ENCODE assay signal across 16 cellular contexts in genomic region chr19:46040952-46041500, GRCh38. TPM values are rescaled to one million over a fixed set of nuclear protein-coding genes. Genes with fewer than 3 reads are reported as not detected.
DNase-seq lines count a peak whose midpoint lies in the region; ATAC-seq and TF ChIP-seq lines count a peak whose summit lies in the region.
"Had no signal": no experiment of that assay in that cellular context is flagged by ENCODE, and none has a peak within 500 bp of the region (broad histone marks: within the 10 kb centered on the region; RNA-seq: fewer than 3 reads in every experiment).

Gene IGFL4 (minus strand): TSS chr19:46041002. CDS start chr19:46040962, 40 bp downstream.

- TF ChIP-seq CTCF in Caco-2 (IDR thresholded peaks at IDR 0.05; ENCODE audit: insufficient read depth in 1 of 2, low read depth in 1 of 2, low read length in 1 of 2, severe bottlenecking in 1 of 2, unreplicated experiment in 1 of 2) = no peak
- TF ChIP-seq CTCF in fibroblast of the aortic adventitia (IDR thresholded peaks at IDR 0.05; ENCODE audit: insufficient read depth, low read length) = no peak
- TF ChIP-seq CTCF in adrenal gland (IDR thresholded peaks at IDR 0.05) = no peak

- no peak for ATAC-seq in GM18858 (IDR thresholded peaks at IDR 0.05; ENCODE audit: unreplicated experiment)
- ATAC-seq: T-cell had no signal

- no peak within 1 kb of the TSS for H3K4me3 ChIP-seq in Caco-2 (ENCODE audit: low read depth, low read length)
- H3K4me3 ChIP-seq in fibroblast of the aortic adventitia (ENCODE audit: low read depth, low read length) = no peak within 1 kb of the TSS
- no peak within 1 kb of the TSS for H3K4me3 ChIP-seq in adrenal gland
- H3K4me3 ChIP-seq: uterus had no signal

- H3K36me3 ChIP-seq in Caco-2 (ENCODE audit: control insufficient read depth, insufficient read depth, low read length) (no peaks in the 10 kb centered on the region; the same call in 1 of the 2 replicates), adrenal gland (replicated peaks in 1 of 2) (no peaks in the 10 kb centered on the region)
- H3K36me3 ChIP-seq: uterus had no signal

- TF ChIP-seq EP300 in Ishikawa (IDR thresholded peaks at IDR 0.05; ENCODE audit: borderline replicate concordance) = no peak

- H3K9me3 Mint-ChIP-seq in Caco-2 (ENCODE audit: unreplicated experiment) = peaks cover 19% of the 10 kb centered on the region

- WGBS in adrenal gland, 4 donors = 51 to 65% (median 61%) methylated on average over 7 of the region's 7 CpGs

- POLR2A ChIA-PET in Caco-2 (lab: Charles Lee) = interaction anchor here (0.6 kb wide), 2 partner anchors 12 to 46 kb away, joined by 3 read pairs; partner anchors contain the start of gene CCDC61

- H3K4me1 ChIP-seq in Caco-2 (peaks cover 36% of the 10 kb centered on the region), adrenal gland (replicated peaks in 1 of 2) (no peaks in the 10 kb centered on the region)
- H3K4me1 ChIP-seq: uterus had no signal

- peaks cover 4% of the 10 kb centered on the region for H3K36me3 Mint-ChIP-seq in Caco-2 (ENCODE audit: insufficient read depth, unreplicated experiment)

- no peak within 1 kb of the TSS for H3K27ac ChIP-seq in adrenal gland
- H3K27ac ChIP-seq: uterus had no signal

- no TSS peak for BruUV-seq in Caco-2 (replicated peaks; lab: Mats Ljungman, UMichigan)

- no peaks in the 10 kb centered on the region for H3K27me3 Mint-ChIP-seq in Caco-2 (ENCODE audit: insufficient read depth, unreplicated experiment)

- TF ChIP-seq POLR2A in adrenal gland (IDR thresholded peaks at IDR 0.05) = no peak

- H3K9me3 ChIP-seq in Caco-2 (peaks cover 11% of the 10 kb centered on the region; the same call in 1 of the 2 replicates), adrenal gland (replicated peaks in 1 of 3) (no peaks in the 10 kb centered on the region)
- H3K9me3 ChIP-seq: uterus had no signal

- H3K27ac Mint-ChIP-seq in Caco-2 (ENCODE audit: unreplicated experiment) = peak within 1 kb of the TSS; percentile 14
- H3K27ac Mint-ChIP-seq: T-cell had no signal

- peak; percentile 48 to 80 for DNase-seq in Caco-2
- DNase-seq in NCI-H510A treated with DMSO at 0.1 percent for 48 hours (lab: John Stamatoyannopoulos, UW) = peak; percentile 86
- DNase-seq in fibroblast of the aortic adventitia (ENCODE audit: low read depth) = peak; percentile 51
- DNase-seq in hepatic stellate cell (ENCODE audit: low spot score) = no peak
- no peak for DNase-seq in adrenal gland
- DNase-seq in stimulated activated CD4-positive, alpha-beta T cell treated with anti-CD3 and anti-CD28 coated beads, Interleukin-12 subunit alpha, Interleukin-12 subunit beta, amount 100 ng/mL, for 4 hours = no peak
- DNase-seq: activated CD4-positive, CD25-positive, alpha-beta regulatory T cell treated with anti-CD3 and anti-CD28 coated beads, Interleukin-2, amount 50 U/mL, for 72 hours; activated T-cell treated with anti-CD3 and anti-CD28 coated beads for 4 hours; midbrain; NCI-H1092; T-cell; uterus had no signal

- TF ChIP-seq RAD21 in Ishikawa (IDR thresholded peaks at IDR 0.05; ENCODE audit: low read depth) = no peak

- H3K27me3 ChIP-seq in Caco-2 (replicated peaks; ENCODE audit: control insufficient read depth, insufficient read depth, low read length) (no peaks in the 10 kb centered on the region), adrenal gland (peaks cover 14% of the 10 kb centered on the region)
- H3K27me3 ChIP-seq: uterus had no signal

- CTCF ChIA-PET in Caco-2 (lab: Charles Lee) = interaction anchor here (0.6 to 3.4 kb wide), 6 partner anchors 13 to 240 kb away, joined by 3 to 25 read pairs (median 8); no protein-coding TSS in a partner anchor

- intact Hi-C loops in Caco-2 (cut with micrococcal nuclease; ENCODE audit: unreplicated experiment) = no loop called here
- intact Hi-C loops in adrenal gland (cut with DNase I) = no loop called here

- peak within 1 kb of the TSS; percentile 40 for H3K4me3 Mint-ChIP-seq in Caco-2 (ENCODE audit: unreplicated experiment)
- H3K4me3 Mint-ChIP-seq: T-cell had no signal

- H3K4me1 Mint-ChIP-seq in Caco-2 (ENCODE audit: low read depth, unreplicated experiment) = peaks cover 37% of the 10 kb centered on the region
- H3K4me1 Mint-ChIP-seq: T-cell had no signal

TF ChIP-seq in Ishikawa, 13 proteins besides CTCF, POLR2A, EP300 and RAD21:
- TF ChIP-seq USF1 (IDR thresholded peaks at IDR 0.05) (0 out of 2 replicates have a peak, but pooled peaks have one; percentile 18), CEBPB (IDR thresholded peaks at IDR 0.05) (no peak)

RNA-seq across cellular contexts. Expression of gene IGFL4, which starts in this region (rescaled TPM):
- total RNA-seq in Caco-2 (2022) (3.9 and 4.4 TPM in 2 replicates), fibroblast of the aortic adventitia (ENCODE audit: low replicate concordance) (0.27 and 0.74 TPM in 2 replicates), adrenal gland (under 1 TPM in 3 of 8 donors, not detected in 5; 0.11 to 0.44 (median 0.34) TPM)
- 1 to 10 TPM in 1 of 3 donors, under 1 TPM in 2; 0.20 to 1.7 (median 0.24) TPM for polyA plus RNA-seq in adrenal gland
- total RNA-seq: H4, OCI-LY7, T-cell, uterus had no signal

Comparison
In these comparisons a context has a peak if more than half of its experiments do, and no peak if none do; other contexts are left out.
1. Peak in DNase-seq in fibroblast of the aortic adventitia; RNA of the gene not detected or under 1 TPM.
2. DNase-seq: peak in Caco-2 (2 of 2) and NCI-H510A treated with DMSO at 0.1 percent for 48 hours (single experiment); none in hepatic stellate cell (single experiment), adrenal gland (0 of 7) and stimulated activated CD4-positive, alpha-beta T cell treated with anti-CD3 and anti-CD28 coated beads, Interleukin-12 subunit alpha, Interleukin-12 subunit beta, amount 100 ng/mL, for 4 hours (single experiment).